14 cellular contexts compared by ENCODE assay signal in the genomic region with DNA sequence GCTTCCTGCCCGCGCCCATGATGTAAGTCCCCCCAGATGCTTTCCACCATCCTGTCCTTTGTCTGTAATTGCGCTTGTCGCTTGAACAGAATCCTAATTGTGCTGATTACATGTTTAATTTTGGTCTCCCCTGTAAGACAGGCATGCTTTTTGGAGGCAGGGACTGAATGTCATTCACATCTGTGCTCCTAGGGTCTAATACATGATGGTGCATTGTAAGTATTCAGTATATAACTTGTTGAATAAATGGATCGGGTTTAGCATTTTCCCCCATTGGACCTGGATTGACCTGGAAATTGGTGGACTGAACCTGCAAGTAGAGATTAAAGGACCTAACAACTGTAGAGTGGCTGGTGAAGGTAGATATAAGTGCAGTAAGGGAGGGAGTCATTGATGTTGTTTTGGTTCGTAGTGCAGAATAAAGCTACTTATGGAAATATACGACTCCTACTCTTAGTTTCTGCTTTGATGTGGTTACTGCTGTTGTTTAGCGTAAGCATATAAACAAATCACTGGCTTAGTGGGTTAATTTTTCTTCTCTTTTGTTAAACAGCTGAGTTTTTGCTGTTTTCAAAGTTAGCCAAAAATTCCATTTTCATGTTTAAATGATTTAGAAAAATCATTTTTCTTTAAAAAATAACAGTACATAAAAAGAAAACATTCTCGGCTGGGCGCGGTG. TPM values are rescaled to one million over a fixed set of nuclear protein-coding genes. Genes with fewer than 3 reads are reported as not detected.
DNase-seq lines count a peak whose midpoint lies in the region; ATAC-seq lines count a peak whose summit lies in the region.
"Had no signal": no experiment of that assay in that cellular context is flagged by ENCODE, and none has a peak within 500 bp of the region (broad histone marks: within the 10 kb centered on the region; RNA-seq: fewer than 3 reads in every experiment).

No MANE protein-coding gene starts in this region.

- no peaks in the 10 kb centered on the region for H3K27me3 ChIP-seq in GM23248 (replicated peaks; ENCODE audit: insufficient read depth)
- no peaks in the 10 kb centered on the region for H3K27me3 ChIP-seq in mesenchymal stem cell (ENCODE audit: control insufficient read depth in 1 of 2, insufficient read depth in 1 of 2, low read length in 2 of 2)
- H3K27me3 ChIP-seq in skeletal muscle tissue (ENCODE audit: control insufficient read depth in 3 of 3, insufficient read depth in 3 of 3, low read length in 3 of 3): no peaks in the 10 kb centered on the region
- H3K27me3 ChIP-seq: tibial nerve had no signal

- 92 to 93% methylated on average over 11 of the region's 11 CpGs for WGBS in GM23248 (ENCODE audit: low coverage in 1 of 2, low lambda C conversion rate in 2 of 2, missing lambda C conversion rate in 2 of 2), 2 experiments
- WGBS in mesenchymal stem cell: 89% methylated on average over 9 of the region's 11 CpGs

- DNase-seq in GM23248 (no peak), NCI-H2081 treated with DMSO at 0.1 percent for 48 hours (lab: John Stamatoyannopoulos, UW) (peak; percentile 90), mesenchymal stem cell (no peak), T-helper 1 cell (no peak)
- DNase-seq: activated CD8-positive, alpha-beta T cell treated with anti-CD3 and anti-CD28 coated beads, Interleukin-2, amount 10 ng/mL, durations not matched to agents 7 days and 5 days; activated T-cell treated with anti-CD3 and anti-CD28 coated beads, Interleukin-2, amount 50 U/mL, for 4 hours; endodermal cell; hippocampal formation; stimulated activated CD4-positive, alpha-beta T cell treated with anti-CD3 and anti-CD28 coated beads, Interleukin-15, amount 100 ng/mL, for 24 hours had no signal

- H3K36me3 ChIP-seq in GM23248 (ENCODE audit: low read depth) (0 out of 2 replicates have a peak, but pooled peaks cover 5% of the 10 kb centered on the region), mesenchymal stem cell (ENCODE audit: control insufficient read depth in 1 of 2, insufficient read depth in 2 of 2, low read depth in 1 of 2, low read length in 2 of 2) (peaks cover 0 to 7% of the 10 kb centered on the region in 2 experiments), skeletal muscle tissue (ENCODE audit: control insufficient read depth in 3 of 3, insufficient read depth in 3 of 3, low read length in 3 of 3) (no peaks in the 10 kb centered on the region)
- H3K36me3 ChIP-seq: tibial nerve had no signal

- H3K27ac ChIP-seq in GM23248 (peak overlapping the region; percentile 83), mesenchymal stem cell (ENCODE audit: low read length, poor library complexity, severe bottlenecking) (no peak overlapping the region), skeletal muscle tissue (ENCODE audit: low read depth, low read length) (peak overlapping the region; percentile 79)
- H3K27ac ChIP-seq: tibial nerve had no signal

- H3K9me2 ChIP-seq in GM23248 (ENCODE audit: insufficient read depth): no peaks in the 10 kb centered on the region

- H2BK12ac ChIP-seq in mesenchymal stem cell (ENCODE audit: low read length in 2 of 2): peak overlapping the region in 1 of 2 experiments; percentile 54

- H3K4me2 ChIP-seq in GM23248 (ENCODE audit: unreplicated experiment) (peak overlapping the region; percentile 31), mesenchymal stem cell (ENCODE audit: low read length, poor library complexity, severe bottlenecking) (no peak overlapping the region)

- H2BK15ac ChIP-seq in mesenchymal stem cell (ENCODE audit: low read depth, poor library complexity, severe bottlenecking): no peak overlapping the region

- H3K9ac ChIP-seq in GM23248 (no peak overlapping the region), mesenchymal stem cell (ENCODE audit: low read length) (no peak overlapping the region), skeletal muscle tissue (ENCODE audit: low read depth in 1 of 3, low read length in 3 of 3) (no peak overlapping the region)

- no peak overlapping the region for H3K4me3 ChIP-seq in GM23248
- no peak overlapping the region for H3K4me3 ChIP-seq in mesenchymal stem cell (ENCODE audit: insufficient read depth in 1 of 2, low read depth in 1 of 2, low read length in 2 of 2)
- no peak overlapping the region for H3K4me3 ChIP-seq in skeletal muscle tissue (ENCODE audit: low read length in 3 of 3)
- H3K4me3 ChIP-seq: tibial nerve had no signal

- no peaks in the 10 kb centered on the region for H3K79me1 ChIP-seq in mesenchymal stem cell (replicated peaks; ENCODE audit: low read length, poor library complexity, severe bottlenecking)

- H4K20me1 ChIP-seq in GM23248 (ENCODE audit: insufficient read depth): no peaks in the 10 kb centered on the region

- no peak overlapping the region for H3K18ac ChIP-seq in mesenchymal stem cell (ENCODE audit: low read depth in 1 of 2, low read length in 2 of 2)

- peak overlapping the region; percentile 89 for H4K91ac ChIP-seq in mesenchymal stem cell (ENCODE audit: low read length)

- H2BK120ac ChIP-seq in mesenchymal stem cell (ENCODE audit: low read depth, low read length): no peak overlapping the region

- H3K23ac ChIP-seq in mesenchymal stem cell (ENCODE audit: low read length in 2 of 2): no peak overlapping the region

- in situ Hi-C loops in GM23248 (cut with MboI): no loop called here

- ATAC-seq in GM18907 (IDR thresholded peaks at IDR 0.05; ENCODE audit: unreplicated experiment): no peak
- no peak for ATAC-seq in HG02973 (IDR thresholded peaks at IDR 0.05; ENCODE audit: unreplicated experiment)
- ATAC-seq: activated CD8-positive, alpha-beta T cell treated with anti-CD3 and anti-CD28 coated beads, Interleukin-2, amount 10 ng/mL, durations not matched to agents 7 days and 5 days; activated naive CD4-positive, alpha-beta T cell treated with anti-CD3 and anti-CD28 coated beads, Interleukin-2, amount 50 U/mL, for 72 hours; activated T-cell treated with anti-CD3 and anti-CD28 coated beads, Interleukin-2, amount 50 U/mL, for 4 hours had no signal

- H3K79me2 ChIP-seq in GM23248 (ENCODE audit: insufficient read depth): peaks cover 100% of the 10 kb centered on the region

- H3K4ac ChIP-seq in mesenchymal stem cell (ENCODE audit: low read depth in 1 of 2, low read length in 2 of 2): no peak overlapping the region

- H2BK5ac ChIP-seq in mesenchymal stem cell (ENCODE audit: low read depth, low read length, poor library complexity, severe bottlenecking): no peak overlapping the region

- H3K4me1 ChIP-seq in GM23248 (ENCODE audit: insufficient read depth) (peaks cover 95% of the 10 kb centered on the region), mesenchymal stem cell (ENCODE audit: control insufficient read depth, insufficient read depth, low read depth, low read length) (peaks cover 20% of the 10 kb centered on the region), skeletal muscle tissue (ENCODE audit: control insufficient read depth in 3 of 3, insufficient read depth in 3 of 3, low read length in 3 of 3) (peaks cover 30 to 51% (median 39%) of the 10 kb centered on the region in 3 donors)

- peaks cover 95% of the 10 kb centered on the region for H3F3A ChIP-seq in GM23248 (ENCODE audit: insufficient read depth)

- H2AFZ ChIP-seq in GM23248 (no peak overlapping the region), mesenchymal stem cell (ENCODE audit: low read depth, low read length) (no peak overlapping the region)

- peak overlapping the region in 1 of 2 experiments; percentile 68 for H3K14ac ChIP-seq in mesenchymal stem cell (ENCODE audit: low read length in 2 of 2)

- H2AK5ac ChIP-seq in mesenchymal stem cell (ENCODE audit: low read length, severe bottlenecking): no peak overlapping the region

- H3K9me3 ChIP-seq in GM23248 (ENCODE audit: low read depth): no peaks in the 10 kb centered on the region
- H3K9me3 ChIP-seq in mesenchymal stem cell (ENCODE audit: control insufficient read depth, low read length): no peaks in the 10 kb centered on the region
- H3K9me3 ChIP-seq in skeletal muscle tissue (ENCODE audit: control insufficient read depth in 3 of 3, low read length in 3 of 3): no peaks in the 10 kb centered on the region
- H3K9me3 ChIP-seq: tibial nerve had no signal

- H4K8ac ChIP-seq in mesenchymal stem cell (ENCODE audit: low read length): no peak overlapping the region

RNA-seq across cellular contexts. Expression of a gene that starts 57.3 kb away (rescaled TPM):
- total RNA-seq in GM23248 (2014; rRNA removed; shearing (Covaris generic)): 171 and 198 TPM in 2 replicates
- 19.0 and 28.1 TPM in 2 replicates for polyA plus RNA-seq in GM23248 (2016; fragmentation: Nextera tagmentation; extraction: Ambion mirVana)
- 39.8 TPM for polyA plus RNA-seq in mesenchymal stem cell (2013, experiment 1 of 2)
- polyA plus RNA-seq in mesenchymal stem cell (2013, experiment 2 of 2): 39.0 TPM
- 200 TPM for total RNA-seq in skeletal muscle tissue
